ENCODE assay signal across 9 cellular contexts in genomic region chr11:45179686-45180085, GRCh38. TPM values are rescaled to one million over a fixed set of nuclear protein-coding genes. Genes with fewer than 3 reads are reported as not detected.
DNase-seq lines count a peak whose midpoint lies in the region; ATAC-seq and TF ChIP-seq lines count a peak whose summit lies in the region.
"Had no signal": no experiment of that assay in that cellular context is flagged by ENCODE, and none has a peak within 500 bp of the region (broad histone marks: within the 10 kb centered on the region; RNA-seq: fewer than 3 reads in every experiment).

No MANE protein-coding gene starts in this region.

- WGBS in spleen, 5 donors, result 55 to 100% (median 74%) methylated on average over 1 to 3 of the region's 3 CpGs

- H3K4me1 ChIP-seq in iPS-15b (ENCODE audit: control insufficient read depth, insufficient read depth, low read length) (peaks cover 4% of the 10 kb centered on the region), spleen (peaks cover 8 to 34% (median 22%) of the 10 kb centered on the region in 6 donors)

- H3K36me3 Mint-ChIP-seq in activated CD4-positive, alpha-beta memory T cell treated with anti-CD3 and anti-CD28 coated beads, Interleukin-2, amount 10 ng/mL, durations not matched to agents 7 days and 5 days (ENCODE audit: low read depth), result no peaks in the 10 kb centered on the region

- intact Hi-C loops in spleen (cut with DNase I; ENCODE audit: low total_unique reads), result no loop called here

- H3K27me3 ChIP-seq in iPS-15b (ENCODE audit: control insufficient read depth, insufficient read depth, low read length) (peaks cover 13% of the 10 kb centered on the region), spleen (replicated peaks in 1 of 7) (peaks cover 0 to 21% (median 0%) of the 10 kb centered on the region in 7 donors)

- H3K27ac Mint-ChIP-seq in activated CD4-positive, alpha-beta memory T cell treated with anti-CD3 and anti-CD28 coated beads, Interleukin-2, amount 10 ng/mL, durations not matched to agents 7 days and 5 days, result no peak overlapping the region

- POLR2A ChIA-PET in activated CD4-positive, alpha-beta memory T cell treated with anti-CD3 and anti-CD28 coated beads, Interleukin-2, amount 10 ng/mL, durations not matched to agents 7 days and 5 days (lab: Charles Lee), result no interaction called here

- ATAC-seq in GM21737 (IDR thresholded peaks at IDR 0.05; ENCODE audit: unreplicated experiment) (no peak), HG03280 (IDR thresholded peaks at IDR 0.05; ENCODE audit: unreplicated experiment) (no peak), HG02870 (IDR thresholded peaks at IDR 0.05; ENCODE audit: unreplicated experiment) (no peak)

- H3K9ac ChIP-seq in iPS-15b (ENCODE audit: low read depth, low read length), result no peak overlapping the region

- peak overlapping the region; percentile 44 for H3K4me3 ChIP-seq in iPS-15b (ENCODE audit: low read depth, low read length)
- peak overlapping the region in 6 of 8 donors; percentile 31 to 73 (median 47) for H3K4me3 ChIP-seq in spleen

- CTCF ChIA-PET in activated CD4-positive, alpha-beta memory T cell treated with anti-CD3 and anti-CD28 coated beads, Interleukin-2, amount 10 ng/mL, durations not matched to agents 7 days and 5 days (lab: Charles Lee), result no interaction called here

- H3K4me1 Mint-ChIP-seq in activated CD4-positive, alpha-beta memory T cell treated with anti-CD3 and anti-CD28 coated beads, Interleukin-2, amount 10 ng/mL, durations not matched to agents 7 days and 5 days, result peaks cover 3% of the 10 kb centered on the region

- peaks cover 31% of the 10 kb centered on the region for H3K27me3 Mint-ChIP-seq in activated CD4-positive, alpha-beta memory T cell treated with anti-CD3 and anti-CD28 coated beads, Interleukin-2, amount 10 ng/mL, durations not matched to agents 7 days and 5 days

- peak overlapping the region in 4 of 8 donors; percentile 80 to 84 (median 81) for H3K27ac ChIP-seq in spleen

- TF ChIP-seq CTCF in spleen (IDR thresholded peaks at IDR 0.05 in 8 of 11, conservative IDR thresholded peaks at IDR 0.05 in 3 of 11), result no peak

- TF ChIP-seq POLR2A in spleen (IDR thresholded peaks at IDR 0.05), result no peak

- no peaks in the 10 kb centered on the region for H3K9me3 Mint-ChIP-seq in activated CD4-positive, alpha-beta memory T cell treated with anti-CD3 and anti-CD28 coated beads, Interleukin-2, amount 10 ng/mL, durations not matched to agents 7 days and 5 days

- H3K36me3 ChIP-seq in iPS-15b (ENCODE audit: control insufficient read depth, insufficient read depth, low read length), result peaks cover 4% of the 10 kb centered on the region
- H3K36me3 ChIP-seq in spleen, result peaks cover 0 to 28% (median 14%) of the 10 kb centered on the region in 6 donors

- H3K4me3 Mint-ChIP-seq in activated CD4-positive, alpha-beta memory T cell treated with anti-CD3 and anti-CD28 coated beads, Interleukin-2, amount 10 ng/mL, durations not matched to agents 7 days and 5 days, result peak overlapping the region; percentile 54

- no peaks in the 10 kb centered on the region for H3K9me3 ChIP-seq in iPS-15b (ENCODE audit: control insufficient read depth, insufficient read depth, low read length)
- no peaks in the 10 kb centered on the region for H3K9me3 ChIP-seq in spleen

- DNase-seq in NCI-H1092 treated with DMSO at 0.1 percent for 48 hours (lab: John Stamatoyannopoulos, UW) (peak; percentile 55), NCI-H1092 (lab: John Stamatoyannopoulos, UW) (no peak), spleen (no peak)
- DNase-seq in activated CD4-positive, alpha-beta memory T cell treated with anti-CD3 and anti-CD28 coated beads, Interleukin-2, amount 10 ng/mL, durations not matched to agents 7 days and 5 days, result no peak
- DNase-seq: activated effector memory CD4-positive, alpha-beta T cell treated with Interleukin-2 at 50 U/mL for 16 hours had no signal

RNA-seq across cellular contexts. Expression of gene PRDM11, which starts 33.2 kb away (rescaled TPM):
- under 1 TPM; 0.78 to 0.85 TPM for total RNA-seq in activated CD4-positive, alpha-beta memory T cell treated with anti-CD3 and anti-CD28 coated beads, Interleukin-2, amount 10 ng/mL, durations not matched to agents 7 days and 5 days
- total RNA-seq in spleen, result 10 to 100 TPM in 6 of 7 donors, 1 to 10 TPM in 1; 8.0 to 24.3 (median 19.5) TPM
- polyA plus RNA-seq in spleen, result 1 to 10 TPM; 1.7 to 4.3 (median 1.9) TPM

Comparison
In these comparisons a context has a peak if more than half of its experiments do, and no peak if none do; other contexts are left out.
1. RNA of gene PRDM11, which starts 33.2 kb away (total RNA-seq): 8.0 to 24.3 TPM in spleen; 0.78 to 0.85 TPM in activated CD4-positive, alpha-beta memory T cell treated with anti-CD3 and anti-CD28 coated beads, Interleukin-2, amount 10 ng/mL, durations not matched to agents 7 days and 5 days; every median in the first group is over 4 times any median in the second.